ENCODE assay signal across 22 cellular contexts in the genomic region with DNA sequence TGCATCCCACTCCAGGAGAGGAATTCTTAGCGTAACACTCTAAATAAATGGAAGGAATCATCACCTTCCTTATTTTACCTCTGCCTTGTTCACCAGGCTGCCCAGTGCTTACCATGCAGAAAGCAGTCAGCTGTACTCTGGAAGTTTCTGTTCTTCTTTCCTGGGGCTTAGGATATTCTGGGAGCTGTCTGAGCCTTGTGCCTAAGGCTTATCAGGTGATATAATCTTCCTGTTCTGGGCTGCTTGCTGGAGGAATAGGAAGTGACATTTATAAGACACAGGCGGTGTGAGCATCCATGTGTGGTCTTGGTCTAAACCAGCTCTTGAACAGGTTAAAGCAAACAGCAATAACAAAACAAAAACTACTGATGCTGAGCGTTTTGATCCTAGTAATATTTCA. TPM values are rescaled to one million over a fixed set of nuclear protein-coding genes. Genes with fewer than 3 reads are reported as not detected.
DNase-seq lines count a peak whose midpoint lies in the region; ATAC-seq and TF ChIP-seq lines count a peak whose summit lies in the region.
"Had no signal": no experiment of that assay in that cellular context is flagged by ENCODE, and none has a peak within 500 bp of the region (broad histone marks: within the 10 kb centered on the region; RNA-seq: fewer than 3 reads in every experiment).

No MANE protein-coding gene starts in this region.

- H3K4me1 ChIP-seq in left lung (no peaks in the 10 kb centered on the region), upper lobe of right lung (no peaks in the 10 kb centered on the region), neural progenitor cell (no peaks in the 10 kb centered on the region), hepatocyte (ENCODE audit: insufficient read depth) (peaks cover 18% of the 10 kb centered on the region)

- H3K9me2 ChIP-seq in hepatocyte (replicated peaks; ENCODE audit: insufficient read depth), result no peaks in the 10 kb centered on the region

- no peak overlapping the region for H3K4me3 Mint-ChIP-seq in activated T-helper 17 cell treated with anti-CD3 and anti-CD28 coated beads, Interleukin-2, amount 50 U/mL, for 72 hours
- no peak overlapping the region for H3K4me3 Mint-ChIP-seq in neural progenitor cell
- no peak overlapping the region for H3K4me3 Mint-ChIP-seq in activated CD4-positive, alpha-beta memory T cell treated with anti-CD3 and anti-CD28 coated beads for 36 hours
- H3K4me3 Mint-ChIP-seq: H9; mesothelial cell of epicardium; T-helper 2 cell treated with Interferon-gamma antibody and Interleukin-4, amounts not matched to agents 5 μg/mL and 100 μg/mL, for 36 hours had no signal

- H2AFZ ChIP-seq in neural progenitor cell (replicated peaks) (no peak overlapping the region), hepatocyte (no peak overlapping the region)

- H3K4me3 ChIP-seq in left lung, result no peak overlapping the region
- no peak overlapping the region for H3K4me3 ChIP-seq in upper lobe of right lung
- H3K4me3 ChIP-seq in neural progenitor cell, result no peak overlapping the region
- H3K4me3 ChIP-seq in hepatocyte, result no peak overlapping the region
- H3K4me3 ChIP-seq: upper lobe of left lung had no signal

- peaks cover 0 to 80% of the 10 kb centered on the region in 2 donors for H3K36me3 ChIP-seq in left lung
- peaks cover 86% of the 10 kb centered on the region for H3K36me3 ChIP-seq in upper lobe of right lung
- H3K36me3 ChIP-seq in neural progenitor cell, result no peaks in the 10 kb centered on the region
- H3K36me3 ChIP-seq in hepatocyte (replicated peaks; ENCODE audit: insufficient read depth, low read depth), result no peaks in the 10 kb centered on the region

- CTCF ChIA-PET in activated CD4-positive, alpha-beta memory T cell treated with anti-CD3 and anti-CD28 coated beads for 36 hours (lab: Charles Lee), result no interaction called here

- H3K27me3 ChIP-seq in left lung (no peaks in the 10 kb centered on the region), upper lobe of right lung (no peaks in the 10 kb centered on the region), neural progenitor cell (no peaks in the 10 kb centered on the region), hepatocyte (no peaks in the 10 kb centered on the region)
- H3K27me3 ChIP-seq: upper lobe of left lung had no signal

- H3F3A ChIP-seq in neural progenitor cell (ENCODE audit: low read depth), result no peaks in the 10 kb centered on the region

- POLR2A ChIA-PET in activated CD4-positive, alpha-beta memory T cell treated with anti-CD3 and anti-CD28 coated beads for 36 hours (lab: Charles Lee), result interaction anchor here (0.8 kb wide), 1 partner anchor 120 kb away, joined by 3 read pairs; no protein-coding TSS in a partner anchor

- 85% methylated on average over 3 of the region's 3 CpGs for WGBS in hepatocyte (ENCODE audit: low lambda C conversion rate, missing lambda C conversion rate)

- no peak for TF ChIP-seq CTCF in left lung (IDR thresholded peaks at IDR 0.05)
- no peak for TF ChIP-seq CTCF in upper lobe of right lung (IDR thresholded peaks at IDR 0.05)
- TF ChIP-seq CTCF in neural progenitor cell (IDR thresholded peaks at IDR 0.05), result no peak
- TF ChIP-seq CTCF in hepatocyte (IDR thresholded peaks at IDR 0.05; ENCODE audit: poor library complexity), result no peak

- H3K27ac Mint-ChIP-seq in activated T-helper 17 cell treated with anti-CD3 and anti-CD28 coated beads, Interleukin-2, amount 50 U/mL, for 72 hours, result peak overlapping the region; percentile 78
- H3K27ac Mint-ChIP-seq in neural progenitor cell, result no peak overlapping the region
- no peak overlapping the region for H3K27ac Mint-ChIP-seq in activated CD4-positive, alpha-beta memory T cell treated with anti-CD3 and anti-CD28 coated beads for 36 hours
- H3K27ac Mint-ChIP-seq: activated T-helper 2 cell treated with anti-CD3 and anti-CD28 coated beads, Interferon-gamma antibody, Interleukin-2, Interleukin-4, amounts not matched to agents 10 μg/mL and 5 μg/mL and 100 μg/mL, durations not matched to agents 14 hours and 24 hours and 36 hours; H9; mesothelial cell of epicardium had no signal

- H3K27ac ChIP-seq in left lung (no peak overlapping the region), upper lobe of right lung (no peak overlapping the region), neural progenitor cell (no peak overlapping the region), hepatocyte (no peak overlapping the region)
- H3K27ac ChIP-seq: HL-60, upper lobe of left lung had no signal

- no peaks in the 10 kb centered on the region for H3K9me3 Mint-ChIP-seq in activated T-helper 17 cell treated with anti-CD3 and anti-CD28 coated beads, Interleukin-2, amount 50 U/mL, for 72 hours
- H3K9me3 Mint-ChIP-seq in neural progenitor cell, result no peaks in the 10 kb centered on the region
- H3K9me3 Mint-ChIP-seq in activated CD4-positive, alpha-beta memory T cell treated with anti-CD3 and anti-CD28 coated beads for 36 hours, result no peaks in the 10 kb centered on the region
- H3K9me3 Mint-ChIP-seq: activated T-helper 2 cell treated with anti-CD3 and anti-CD28 coated beads, Interferon-gamma antibody, Interleukin-2, Interleukin-4, amounts not matched to agents 10 μg/mL and 5 μg/mL and 100 μg/mL, durations not matched to agents 14 hours and 24 hours and 36 hours; H9; mesothelial cell of epicardium; T-helper 2 cell treated with Interferon-gamma antibody and Interleukin-4, amounts not matched to agents 5 μg/mL and 100 μg/mL, for 36 hours had no signal

- H3K4me2 ChIP-seq in neural progenitor cell, result no peak overlapping the region
- H3K4me2 ChIP-seq in hepatocyte, result no peak overlapping the region

- H3K27me3 Mint-ChIP-seq in activated T-helper 17 cell treated with anti-CD3 and anti-CD28 coated beads, Interleukin-2, amount 50 U/mL, for 72 hours, result no peaks in the 10 kb centered on the region
- peaks cover 4% of the 10 kb centered on the region for H3K27me3 Mint-ChIP-seq in neural progenitor cell (ENCODE audit: insufficient read depth, low read depth)
- H3K27me3 Mint-ChIP-seq in activated CD4-positive, alpha-beta memory T cell treated with anti-CD3 and anti-CD28 coated beads for 36 hours, result no peaks in the 10 kb centered on the region

- no peak overlapping the region for H3K9ac ChIP-seq in neural progenitor cell

- H3K79me2 ChIP-seq in neural progenitor cell (ENCODE audit: low read depth) (no peaks in the 10 kb centered on the region), hepatocyte (no peaks in the 10 kb centered on the region)

- DNase-seq in left ventricle myocardium superior (no peak), cardiac septum (ENCODE audit: low spot score) (no peak), left lung (no peak), upper lobe of right lung (no peak), neural progenitor cell (ENCODE audit: low spot score) (no peak), hepatocyte (ENCODE audit: low spot score) (no peak)
- no peak for DNase-seq in activated CD4-positive, alpha-beta memory T cell treated with anti-CD3 and anti-CD28 coated beads for 36 hours
- DNase-seq: amniotic stem cell; H9; islet precursor cell; NCI-H1048; NCI-H2081; NCI-H510A treated with DMSO at 0.1 percent for 48 hours; SIG-M5; stimulated activated naive CD8-positive, alpha-beta T cell treated with anti-CD3 and anti-CD28 coated beads, Interleukin-15, Interleukin-2, amounts not matched to agents 100 U/mL and 50 U/mL, for 24 hours; upper lobe of left lung had no signal

- intact Hi-C loops in left ventricle myocardium superior (cut with micrococcal nuclease) (no loop called here), cardiac septum (cut with DNase I) (no loop called here), left lung (cut with DNase I) (no loop called here), upper lobe of right lung (cut with DNase I) (no loop called here)
- intact Hi-C loops in activated CD4-positive, alpha-beta memory T cell treated with anti-CD3 and anti-CD28 coated beads for 36 hours (cut with micrococcal nuclease), result no loop called here

- ATAC-seq in left ventricle myocardium superior (peak; percentile 47), left lung (peak; percentile 38), upper lobe of right lung (peak; percentile 64)
- no peak for ATAC-seq in activated T-helper 17 cell treated with anti-CD3 and anti-CD28 coated beads, Interleukin-2, amount 50 U/mL, for 72 hours (replicated peaks)
- ATAC-seq: activated CD4-positive, CD25-positive, alpha-beta regulatory T cell treated with anti-CD3 and anti-CD28 coated beads, Interleukin-2, amount 50 U/mL, for 24 hours; stimulated activated naive CD8-positive, alpha-beta T cell treated with anti-CD3 and anti-CD28 coated beads, Interleukin-15, Interleukin-2, amounts not matched to agents 100 U/mL and 50 U/mL, for 24 hours had no signal

- H3K36me3 Mint-ChIP-seq in activated T-helper 17 cell treated with anti-CD3 and anti-CD28 coated beads, Interleukin-2, amount 50 U/mL, for 72 hours (ENCODE audit: low read depth), result peaks cover 95% of the 10 kb centered on the region
- peaks cover 13% of the 10 kb centered on the region for H3K36me3 Mint-ChIP-seq in neural progenitor cell
- peaks cover 18% of the 10 kb centered on the region for H3K36me3 Mint-ChIP-seq in activated CD4-positive, alpha-beta memory T cell treated with anti-CD3 and anti-CD28 coated beads for 36 hours

- peaks cover 6% of the 10 kb centered on the region for H3K4me1 Mint-ChIP-seq in activated T-helper 17 cell treated with anti-CD3 and anti-CD28 coated beads, Interleukin-2, amount 50 U/mL, for 72 hours
- no peaks in the 10 kb centered on the region for H3K4me1 Mint-ChIP-seq in neural progenitor cell
- no peaks in the 10 kb centered on the region for H3K4me1 Mint-ChIP-seq in activated CD4-positive, alpha-beta memory T cell treated with anti-CD3 and anti-CD28 coated beads for 36 hours (ENCODE audit: low read depth)
- H3K4me1 Mint-ChIP-seq: H9, mesothelial cell of epicardium had no signal

- no peaks in the 10 kb centered on the region for H3K9me3 ChIP-seq in left lung
- no peaks in the 10 kb centered on the region for H3K9me3 ChIP-seq in upper lobe of right lung
- no peaks in the 10 kb centered on the region for H3K9me3 ChIP-seq in neural progenitor cell (ENCODE audit: low read depth)
- H3K9me3 ChIP-seq in hepatocyte (ENCODE audit: low read depth), result no peaks in the 10 kb centered on the region
- H3K9me3 ChIP-seq: upper lobe of left lung had no signal

- no peaks in the 10 kb centered on the region for H4K20me1 ChIP-seq in neural progenitor cell (ENCODE audit: low read depth)
- no peaks in the 10 kb centered on the region for H4K20me1 ChIP-seq in hepatocyte (ENCODE audit: insufficient read depth, poor library complexity, severe bottlenecking)

RNA-seq across cellular contexts. Expression of gene KCTD7, which starts 13.5 kb away (rescaled TPM):
- 8.0 TPM for total RNA-seq in left ventricle myocardium superior
- total RNA-seq in cardiac septum, result 9.7 TPM
- total RNA-seq in activated T-helper 17 cell treated with anti-CD3 and anti-CD28 coated beads, Interleukin-2, amount 50 U/mL, for 72 hours, result 10 to 100 TPM; 14.7 to 15.5 TPM
- 10 to 100 TPM; 10.4 to 12.4 TPM for total RNA-seq in left lung
- 12.5 TPM for total RNA-seq in upper lobe of right lung
- total RNA-seq in neural progenitor cell (ENCODE audit: low replicate concordance), result 9.2 and 18.8 TPM in 2 replicates
- total RNA-seq in activated CD4-positive, alpha-beta memory T cell treated with anti-CD3 and anti-CD28 coated beads for 36 hours, result 1 to 10 TPM; 7.4 to 8.2 TPM
- total RNA-seq in hepatocyte, result 9.4 and 15.9 TPM in 2 replicates
- polyA plus RNA-seq in hepatocyte, result 6.9 and 7.2 TPM in 2 replicates
